ENCODE assay signal across 1 cellular context in the genomic region with DNA sequence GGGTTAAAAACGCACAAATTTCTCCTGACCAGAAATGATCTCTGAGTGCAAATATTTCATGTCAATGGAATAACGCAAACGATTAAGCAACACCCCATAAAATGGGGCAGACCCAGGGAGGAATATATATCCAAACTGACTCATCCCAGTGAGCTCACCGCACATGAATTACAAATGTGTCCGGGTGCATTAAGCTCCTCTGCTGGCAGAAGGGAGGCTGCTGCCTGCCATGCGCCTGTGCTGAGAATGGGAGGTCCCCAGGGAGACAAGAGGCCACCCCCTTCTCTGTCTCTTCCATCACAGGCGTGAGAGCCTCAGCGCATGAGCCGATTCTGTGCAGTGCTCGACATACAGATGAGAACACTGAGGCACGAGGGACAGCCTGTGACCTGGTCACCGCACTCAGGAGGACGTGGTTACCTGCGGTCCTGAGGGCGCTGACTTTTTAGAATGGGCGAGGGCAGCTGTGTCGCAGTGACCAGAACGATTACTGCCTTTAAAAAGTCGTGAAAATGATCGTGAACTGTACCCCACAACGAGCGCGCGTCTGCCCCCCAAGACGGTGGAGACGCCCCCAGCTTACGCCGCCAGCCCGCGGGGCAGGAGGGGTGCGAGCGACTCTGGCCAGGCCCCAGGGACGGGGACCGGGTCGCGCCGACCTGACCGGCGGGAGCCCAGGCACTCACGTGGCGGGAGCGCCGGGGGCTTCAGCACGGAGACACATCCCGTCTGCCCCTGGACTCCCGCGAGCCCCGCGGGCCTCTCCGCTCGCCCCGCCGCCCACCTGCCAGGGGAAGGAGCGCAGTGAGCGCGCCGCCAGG.
TF ChIP-seq lines count a peak whose summit lies in the region.

No MANE protein-coding gene starts in this region.

TF ChIP-seq in HEK293, 187 proteins besides CTCF, POLR2A, EP300 and RAD21 (continued from another document):
- TF ChIP-seq, protein P1, sequence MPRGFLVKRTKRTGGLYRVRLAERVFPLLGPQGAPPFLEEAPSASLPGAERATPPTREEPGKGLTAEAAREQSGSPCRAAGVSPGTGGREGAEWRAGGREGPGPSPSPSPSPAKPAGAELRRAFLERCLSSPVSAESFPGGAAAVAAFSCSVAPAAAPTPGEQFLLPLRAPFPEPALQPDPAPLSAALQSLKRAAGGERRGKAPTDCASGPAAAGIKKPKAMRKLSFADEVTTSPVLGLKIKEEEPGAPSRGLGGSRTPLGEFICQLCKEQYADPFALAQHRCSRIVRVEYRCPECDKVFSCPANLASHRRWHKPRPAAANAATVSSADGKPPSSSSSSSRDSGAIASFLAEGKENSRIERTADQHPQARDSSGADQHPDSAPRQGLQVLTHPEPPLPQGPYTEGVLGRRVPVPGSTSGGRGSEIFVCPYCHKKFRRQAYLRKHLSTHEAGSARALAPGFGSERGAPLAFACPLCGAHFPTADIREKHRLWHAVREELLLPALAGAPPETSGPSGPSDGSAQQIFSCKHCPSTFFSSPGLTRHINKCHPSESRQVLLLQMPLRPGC (tag by site-specific recombination; IDR thresholded peaks at IDR 0.05), result peak; percentile 67; the same call in 1 of the 2 replicates
- 0 out of 2 replicates have a peak, but pooled peaks have one; percentile 49 for TF ChIP-seq ZFP69B (tag by site-specific recombination; IDR thresholded peaks at IDR 0.05)
- TF ChIP-seq SP3 (tag by site-specific recombination; IDR thresholded peaks at IDR 0.05), result peak; percentile 48; the same call in 1 of the 2 replicates
- TF ChIP-seq ZBTB17 (tag by site-specific recombination; IDR thresholded peaks at IDR 0.05), result peak; percentile 53
- TF ChIP-seq IKZF3 (tag by site-specific recombination; IDR thresholded peaks at IDR 0.05), result peak; percentile 77
